ENCODE assay signal across 26 cellular contexts in the genomic region with DNA sequence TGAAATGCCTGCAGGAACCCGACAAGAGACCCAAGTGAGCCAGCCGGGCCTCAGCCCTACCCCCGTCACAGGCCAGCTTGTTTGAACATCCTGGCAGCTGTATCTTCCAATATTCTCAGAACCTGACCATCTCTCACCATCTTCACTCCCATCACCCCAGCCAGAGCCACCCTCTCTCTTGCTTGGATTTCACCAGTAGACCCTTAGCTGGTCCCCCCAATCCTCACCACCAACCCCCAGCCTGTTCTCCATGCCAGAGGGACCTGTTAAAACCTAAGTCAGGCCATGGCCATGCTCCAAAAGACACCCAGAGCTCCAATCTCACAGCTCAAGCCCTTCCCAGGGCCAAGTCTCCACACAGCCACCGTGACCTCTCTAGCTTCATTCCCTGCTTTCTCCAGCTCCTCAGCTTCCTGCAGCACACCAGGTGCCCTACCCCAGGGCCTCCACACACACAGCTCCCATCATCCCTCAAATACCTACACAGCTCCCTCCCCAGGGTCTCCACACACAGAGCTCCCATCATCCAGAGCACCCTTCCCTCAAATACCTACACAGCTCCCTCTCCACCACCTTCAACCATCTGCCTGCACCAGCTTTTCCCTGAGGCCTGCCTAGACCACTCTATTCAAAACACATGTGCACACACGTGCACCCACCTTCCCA. TPM values are rescaled to one million over a fixed set of nuclear protein-coding genes. Genes with fewer than 3 reads are reported as not detected.
A peak's percentile ranks its signal among the peaks of the same experiment; 100 is the strongest.
DNase-seq lines count a peak whose midpoint lies in the region; ATAC-seq and TF ChIP-seq lines count a peak whose summit lies in the region.
"Had no signal": no experiment of that assay in that cellular context is flagged by ENCODE, and none has a peak within 500 bp of the region (broad histone marks: within the 10 kb centered on the region; RNA-seq: fewer than 3 reads in every experiment).

No MANE protein-coding gene starts in this region.

- H3K4me3 ChIP-seq in right atrium auricular region (no peak overlapping the region), mesendoderm (ENCODE audit: low read length) (no peak overlapping the region), ascending aorta (no peak overlapping the region)
- H3K4me3 ChIP-seq: A549, dorsolateral prefrontal cortex, gastrocnemius medialis, GM23248, lower lobe of right lung, mucosa of descending colon, prostate gland, stomach, thyroid gland, vagina had no signal

- DNase-seq in left cardiac atrium: peak; percentile 18
- no peak for DNase-seq in right atrium auricular region (ENCODE audit: low spot score)
- DNase-seq in mesendoderm: no peak
- DNase-seq in type B pancreatic cell (ENCODE audit: extremely low spot score, unreplicated experiment): no peak
- DNase-seq in omental fat pad (ENCODE audit: low spot score): no peak
- no peak for DNase-seq in ascending aorta (ENCODE audit: low spot score in 2 of 2)
- DNase-seq: gastrocnemius medialis, NCI-H1417 treated with DMSO at 0.1 percent for 48 hours, NCI-H2081 treated with DMSO at 0.1 percent for 48 hours, SHP77 treated with DMSO at 0.1 percent for 48 hours had no signal

- no peak overlapping the region for H3K4ac ChIP-seq in mesendoderm (ENCODE audit: low read depth, low read length)

- H3K27ac ChIP-seq in right atrium auricular region (no peak overlapping the region), mesendoderm (ENCODE audit: low read depth, low read length) (no peak overlapping the region), ascending aorta (no peak overlapping the region)
- H3K27ac ChIP-seq: A549, dorsolateral prefrontal cortex, gastrocnemius medialis, GM23248, lower lobe of right lung, neutrophil, prostate gland, WERI-Rb-1 had no signal

- peaks cover 32% of the 10 kb centered on the region for H3K36me3 Mint-ChIP-seq in activated T-helper 17 cell treated with anti-CD3 and anti-CD28 coated beads, Interleukin-2, amount 50 U/mL, for 72 hours (ENCODE audit: low read depth)
- peaks cover 5% of the 10 kb centered on the region for H3K36me3 Mint-ChIP-seq in type B pancreatic cell

- no peak overlapping the region for H3K4me2 ChIP-seq in mesendoderm (ENCODE audit: low read length)
- H3K4me2 ChIP-seq: A549 had no signal

- no peak overlapping the region for H2AK5ac ChIP-seq in mesendoderm (ENCODE audit: low read length)

- peak overlapping the region; percentile 42 for H3K56ac ChIP-seq in mesendoderm (ENCODE audit: low read length)

- H3K9me3 ChIP-seq in right atrium auricular region (no peaks in the 10 kb centered on the region), ascending aorta (no peaks in the 10 kb centered on the region)
- H3K9me3 ChIP-seq: A549, gastrocnemius medialis, lower lobe of right lung, mucosa of descending colon, neutrophil, prostate gland, stomach, thyroid gland, vagina had no signal

- H2BK15ac ChIP-seq in mesendoderm (replicated peaks; ENCODE audit: low read depth): no peak overlapping the region

- no peak for ATAC-seq in left cardiac atrium
- no peak for ATAC-seq in activated T-helper 17 cell treated with anti-CD3 and anti-CD28 coated beads, Interleukin-2, amount 50 U/mL, for 72 hours (replicated peaks)
- ATAC-seq in omental fat pad (ENCODE audit: low FRiP score): no peak
- ATAC-seq in GM21447 (IDR thresholded peaks at IDR 0.05; ENCODE audit: unreplicated experiment): no peak

- no peak overlapping the region for H4K5ac ChIP-seq in mesendoderm (ENCODE audit: low read length)

- H4K8ac ChIP-seq in mesendoderm (ENCODE audit: low read depth, low read length): no peak overlapping the region

- WGBS in mesendoderm (ENCODE audit: extremely low coverage, insufficient coverage, low lambda C conversion rate): no CpG with 5 or more reads among the region's 5 CpGs

- H3K36me3 ChIP-seq in right atrium auricular region (peaks cover 33% of the 10 kb centered on the region), mesendoderm (ENCODE audit: control insufficient read depth, insufficient read depth, low read length) (peaks cover 2% of the 10 kb centered on the region), ascending aorta (peaks cover 30 to 32% of the 10 kb centered on the region in 2 donors)

- H3K4me3 Mint-ChIP-seq in activated T-helper 17 cell treated with anti-CD3 and anti-CD28 coated beads, Interleukin-2, amount 50 U/mL, for 72 hours: peak overlapping the region; percentile 65
- H3K4me3 Mint-ChIP-seq in type B pancreatic cell: peak overlapping the region; percentile 14
- H3K4me3 Mint-ChIP-seq: activated CD4-positive, alpha-beta T cell treated with anti-CD3 and anti-CD28 coated beads, Interleukin-2, amount 10 ng/mL, durations not matched to agents 7 days and 5 days had no signal

- TF ChIP-seq CTCF in right atrium auricular region (IDR thresholded peaks at IDR 0.05) (no peak), type B pancreatic cell (conservative IDR thresholded peaks at IDR 0.05) (no peak), omental fat pad (IDR thresholded peaks at IDR 0.05) (no peak), ascending aorta (IDR thresholded peaks at IDR 0.05) (no peak)

- no peaks in the 10 kb centered on the region for H3K9me3 Mint-ChIP-seq in activated T-helper 17 cell treated with anti-CD3 and anti-CD28 coated beads, Interleukin-2, amount 50 U/mL, for 72 hours
- H3K9me3 Mint-ChIP-seq in type B pancreatic cell: no peaks in the 10 kb centered on the region
- H3K9me3 Mint-ChIP-seq: activated CD4-positive, alpha-beta T cell treated with anti-CD3 and anti-CD28 coated beads, Interleukin-2, amount 10 ng/mL, durations not matched to agents 7 days and 5 days; activated T-cell treated with anti-CD3 and anti-CD28 coated beads, Interleukin-2, amount 50 U/mL, for 4 hours; CD8-positive, alpha-beta T cell had no signal

- peaks cover 11% of the 10 kb centered on the region for H3K4me1 Mint-ChIP-seq in activated T-helper 17 cell treated with anti-CD3 and anti-CD28 coated beads, Interleukin-2, amount 50 U/mL, for 72 hours
- H3K4me1 Mint-ChIP-seq in type B pancreatic cell (ENCODE audit: unreplicated experiment): peaks cover 22% of the 10 kb centered on the region

- intact Hi-C loops in left cardiac atrium (cut with DNase I) (no loop called here), ascending aorta (cut with DNase I) (loop anchor here (2.0 kb wide), 1 partner anchor 23 kb away; no protein-coding TSS in a partner anchor)

- H3K9ac ChIP-seq in mesendoderm (ENCODE audit: low read length): no peak overlapping the region
- H3K9ac ChIP-seq: GM23248 had no signal

- H2BK120ac ChIP-seq in mesendoderm (ENCODE audit: low read depth, low read length): no peak overlapping the region

- H3K79me1 ChIP-seq in mesendoderm (ENCODE audit: low read length): peaks cover 3% of the 10 kb centered on the region

- H3K23ac ChIP-seq in mesendoderm (ENCODE audit: low read length): no peak overlapping the region

- no peaks in the 10 kb centered on the region for H3K79me2 ChIP-seq in mesendoderm (ENCODE audit: control insufficient read depth, insufficient read depth, low read length)

- H3K18ac ChIP-seq in mesendoderm (ENCODE audit: low read length): no peak overlapping the region

- peaks cover 3 to 5% of the 10 kb centered on the region in 2 donors for H3K27me3 ChIP-seq in right atrium auricular region
- H3K27me3 ChIP-seq in mesendoderm (ENCODE audit: insufficient read depth, low read length, poor library complexity): no peaks in the 10 kb centered on the region
- H3K27me3 ChIP-seq in ascending aorta: peaks cover 11% of the 10 kb centered on the region
- H3K27me3 ChIP-seq: thyroid gland, vagina had no signal

- H3K27ac Mint-ChIP-seq in activated T-helper 17 cell treated with anti-CD3 and anti-CD28 coated beads, Interleukin-2, amount 50 U/mL, for 72 hours: no peak overlapping the region
- H3K27ac Mint-ChIP-seq in type B pancreatic cell: peak overlapping the region; percentile 15
- H3K27ac Mint-ChIP-seq: activated CD4-positive, alpha-beta T cell treated with anti-CD3 and anti-CD28 coated beads, Interleukin-2, amount 10 ng/mL, durations not matched to agents 7 days and 5 days; CD8-positive, alpha-beta T cell had no signal

- peaks cover 0 to 27% of the 10 kb centered on the region in 2 donors for H3K4me1 ChIP-seq in right atrium auricular region
- peaks cover 10% of the 10 kb centered on the region for H3K4me1 ChIP-seq in mesendoderm (ENCODE audit: control insufficient read depth, low read depth, low read length)
- peaks cover 0 to 20% of the 10 kb centered on the region in 2 donors for H3K4me1 ChIP-seq in ascending aorta
- H3K4me1 ChIP-seq: A549 had no signal

- no peak overlapping the region for H2BK5ac ChIP-seq in mesendoderm (ENCODE audit: low read length)

- H3K27me3 Mint-ChIP-seq in activated T-helper 17 cell treated with anti-CD3 and anti-CD28 coated beads, Interleukin-2, amount 50 U/mL, for 72 hours: peaks cover 17% of the 10 kb centered on the region
- peaks cover 35% of the 10 kb centered on the region for H3K27me3 Mint-ChIP-seq in type B pancreatic cell

RNA-seq across cellular contexts. Expression of gene EPS8L1, which starts 13.7 kb away (rescaled TPM):
- total RNA-seq in left cardiac atrium (1 to 10 TPM; 2.2 to 3.7 TPM), right atrium auricular region (10 to 100 TPM in 1 of 2 donors, 1 to 10 TPM in 1; 6.7 to 13.8 TPM), type B pancreatic cell (ENCODE audit: low replicate concordance) (54.0 and 116 TPM in 2 replicates), omental fat pad (10 to 100 TPM in 2 of 4 donors, 1 to 10 TPM in 1, under 1 TPM in 1; 0.95 to 41.7 (median 15.5) TPM), ascending aorta (not detected)
- 1 to 10 TPM; 1.4 to 2.1 TPM for total RNA-seq in activated T-helper 17 cell treated with anti-CD3 and anti-CD28 coated beads, Interleukin-2, amount 50 U/mL, for 72 hours
- polyA plus RNA-seq in mesendoderm (2013, experiment 1 of 2): 13.8 TPM
- 11.6 TPM for polyA plus RNA-seq in mesendoderm (2013, experiment 2 of 2)

RNA-seq across cellular contexts. Expression of gene RDH13, which starts 26.5 kb away (rescaled TPM):
- total RNA-seq in left cardiac atrium (10 to 100 TPM; 33.9 to 41.1 TPM), right atrium auricular region (10 to 100 TPM; 26.5 to 28.1 TPM), type B pancreatic cell (ENCODE audit: low replicate concordance) (37.9 and 74.9 TPM in 2 replicates), omental fat pad (10 to 100 TPM in 2 of 4 donors, 1 to 10 TPM in 2; 8.2 to 14.1 (median 10.8) TPM), ascending aorta (12.1 TPM)
- 10 to 100 TPM; 20.4 to 25.0 TPM for total RNA-seq in activated T-helper 17 cell treated with anti-CD3 and anti-CD28 coated beads, Interleukin-2, amount 50 U/mL, for 72 hours
- 14.3 TPM for polyA plus RNA-seq in mesendoderm (2013, experiment 1 of 2)
- polyA plus RNA-seq in mesendoderm (2013, experiment 2 of 2): 14.3 TPM

RNA-seq across cellular contexts. Expression of gene PPP1R12C, which starts 28.0 kb away (rescaled TPM):
- total RNA-seq in left cardiac atrium (100 to 1,000 TPM; 117 to 193 TPM), right atrium auricular region (100 to 1,000 TPM in 1 of 2 donors, 10 to 100 TPM in 1; 98.9 to 205 TPM), type B pancreatic cell (ENCODE audit: low replicate concordance) (102 and 113 TPM in 2 replicates), omental fat pad (100 to 1,000 TPM in 2 of 4 donors, 10 to 100 TPM in 2; 59.9 to 127 (median 107) TPM), ascending aorta (219 TPM)
- total RNA-seq in activated T-helper 17 cell treated with anti-CD3 and anti-CD28 coated beads, Interleukin-2, amount 50 U/mL, for 72 hours: 10 to 100 TPM; 74.5 to 94.8 TPM
- polyA plus RNA-seq in mesendoderm (2013, experiment 1 of 2): 42.5 TPM
- polyA plus RNA-seq in mesendoderm (2013, experiment 2 of 2): 43.2 TPM

RNA-seq across cellular contexts. Expression of gene GP6, which starts 51.3 kb away (rescaled TPM):
- total RNA-seq in left cardiac atrium (under 1 TPM; 0.13 to 0.24 TPM), right atrium auricular region (under 1 TPM in 1 of 2 donors, not detected in 1; 0.16 TPM), type B pancreatic cell (ENCODE audit: low replicate concordance) (0.22 and 0.93 TPM in 2 replicates), omental fat pad (under 1 TPM in 1 of 4 donors, not detected in 3; 0.56 TPM), ascending aorta (not detected)
- total RNA-seq in activated T-helper 17 cell treated with anti-CD3 and anti-CD28 coated beads, Interleukin-2, amount 50 U/mL, for 72 hours: under 1 TPM; 0.13 to 0.69 TPM
- 0.10 TPM for polyA plus RNA-seq in mesendoderm (2013, experiment 1 of 2)
- polyA plus RNA-seq in mesendoderm (2013, experiment 2 of 2): 0.04 TPM
- total RNA-seq: GM23248 had no signal
- polyA plus RNA-seq: GM23248 had no signal

RNA-seq across cellular contexts. Expression of gene TNNT1, which starts 59.6 kb away (rescaled TPM):
- 10 to 100 TPM; 13.7 to 25.6 TPM for total RNA-seq in left cardiac atrium
- 10 to 100 TPM in 1 of 2 donors, 1 to 10 TPM in 1; 6.8 to 46.5 TPM for total RNA-seq in right atrium auricular region
- total RNA-seq in activated T-helper 17 cell treated with anti-CD3 and anti-CD28 coated beads, Interleukin-2, amount 50 U/mL, for 72 hours: not detected
- polyA plus RNA-seq in mesendoderm (2013, experiment 1 of 2): 35.9 TPM
- polyA plus RNA-seq in mesendoderm (2013, experiment 2 of 2): 40.3 TPM
- total RNA-seq in type B pancreatic cell (ENCODE audit: low replicate concordance): 27.6 and 83.1 TPM in 2 replicates
- total RNA-seq in omental fat pad: 1 to 10 TPM in 3 of 4 donors, not detected in 1; 1.9 to 7.2 (median 4.3) TPM
- total RNA-seq in ascending aorta: not detected
- total RNA-seq: activated T-cell treated with anti-CD3 and anti-CD28 coated beads, Interleukin-2, amount 50 U/mL, for 4 hours; CD8-positive, alpha-beta T cell; lower lobe of right lung; thyroid gland had no signal
